22 cellular contexts compared by ENCODE assay signal in genomic region chr2:63871864-63872263, GRCh38. TPM values are rescaled to one million over a fixed set of nuclear protein-coding genes. Genes with fewer than 3 reads are reported as not detected.
DNase-seq lines count a peak whose midpoint lies in the region; ATAC-seq, FAIRE-seq and TF ChIP-seq lines count a peak whose summit lies in the region.
"Had no signal": no experiment of that assay in that cellular context is flagged by ENCODE, and none has a peak within 500 bp of the region (broad histone marks: within the 10 kb centered on the region; RNA-seq: fewer than 3 reads in every experiment).

No MANE protein-coding gene starts in this region.

- no peaks in the 10 kb centered on the region for H3K27me3 ChIP-seq in HCT116 (ENCODE audit: insufficient read depth, low read length)
- H3K27me3 ChIP-seq in astrocyte (ENCODE audit: insufficient read depth, low read length), result no peaks in the 10 kb centered on the region
- H3K27me3 ChIP-seq in suprapubic skin, result no peaks in the 10 kb centered on the region
- H3K27me3 ChIP-seq: heart left ventricle, Peyer's patch had no signal

- H3K4me1 ChIP-seq in HCT116 (ENCODE audit: control insufficient read depth in 1 of 2, insufficient read depth in 2 of 2, low read length in 2 of 2) (peaks cover 17 to 25% of the 10 kb centered on the region in 2 experiments), astrocyte (ENCODE audit: insufficient read depth, low read length) (peaks cover 4% of the 10 kb centered on the region), suprapubic skin (peaks cover 39% of the 10 kb centered on the region), OCI-LY7 (ENCODE audit: insufficient read depth, low read length, poor library complexity, severe bottlenecking) (no peaks in the 10 kb centered on the region)
- H3K4me1 ChIP-seq: Peyer's patch had no signal

- TF ChIP-seq RAD21 in HCT116 (IDR thresholded peaks at IDR 0.05; ENCODE audit: low read depth), result no peak

- H3K9me3 ChIP-seq in HCT116 (ENCODE audit: control insufficient read depth in 1 of 2, insufficient read depth in 1 of 2, low read depth in 1 of 2, low read length in 2 of 2) (no peaks in the 10 kb centered on the region; a peak in 1 of 4 replicates), astrocyte (ENCODE audit: insufficient read depth, low read depth, low read length) (peaks cover 3% of the 10 kb centered on the region), suprapubic skin (no peaks in the 10 kb centered on the region), OCI-LY7 (ENCODE audit: low read length) (peaks cover 14% of the 10 kb centered on the region)
- H3K9me3 ChIP-seq: Peyer's patch had no signal

- TF ChIP-seq POLR2A in HCT116 (IDR thresholded peaks at IDR 0.05; ENCODE audit: borderline replicate concordance, extremely low read depth, insufficient read depth, insufficient read length), result no peak
- no peak for TF ChIP-seq POLR2A in suprapubic skin (IDR thresholded peaks at IDR 0.05)

- H3K4me2 ChIP-seq in HCT116 (ENCODE audit: low read length) (peak overlapping the region; percentile 67), astrocyte (ENCODE audit: low read length) (no peak overlapping the region), OCI-LY7 (ENCODE audit: low read length) (no peak overlapping the region)

- peak overlapping the region; percentile 72 for H3K27ac ChIP-seq in HCT116 (ENCODE audit: low read depth, low read length)
- no peak overlapping the region for H3K27ac ChIP-seq in astrocyte (ENCODE audit: low read depth, low read length)
- peak overlapping the region; percentile 45 for H3K27ac ChIP-seq in suprapubic skin
- H3K27ac ChIP-seq in OCI-LY7 (ENCODE audit: low read depth, low read length, poor library complexity, severe bottlenecking), result no peak overlapping the region
- H3K27ac ChIP-seq: Peyer's patch, WERI-Rb-1 had no signal

- peak overlapping the region; percentile 30 for H3K27ac Mint-ChIP-seq in astrocyte (ENCODE audit: unreplicated experiment)

- peak overlapping the region; percentile 36 for H3K9ac ChIP-seq in HCT116 (ENCODE audit: low read length)
- no peak overlapping the region for H3K9ac ChIP-seq in astrocyte (ENCODE audit: low read length)

- TF ChIP-seq EP300 in suprapubic skin (IDR thresholded peaks at IDR 0.05), result no peak

- no peak overlapping the region for H3K4me3 Mint-ChIP-seq in astrocyte (ENCODE audit: unreplicated experiment)
- H3K4me3 Mint-ChIP-seq: CD8-positive, alpha-beta memory T cell had no signal

- peaks cover 35% of the 10 kb centered on the region for H3K4me1 Mint-ChIP-seq in astrocyte (ENCODE audit: low read depth, unreplicated experiment)

- ATAC-seq in HCT116 (no peak), left lobe of liver (peak; percentile 17), GM21576 (IDR thresholded peaks at IDR 0.05; ENCODE audit: unreplicated experiment) (no peak)

- H3K4me3 ChIP-seq in HCT116 (replicated peaks in 1 of 2; ENCODE audit: low read depth in 1 of 2, low read length in 2 of 2) (peak overlapping the region in 1 of 2 experiments; percentile 29; a peak in 1 of 4 replicates), astrocyte (ENCODE audit: insufficient read depth, low read depth, low read length) (no peak overlapping the region), suprapubic skin (no peak overlapping the region), OCI-LY7 (ENCODE audit: low read depth, low read length, poor library complexity, severe bottlenecking) (no peak overlapping the region)
- H3K4me3 ChIP-seq: heart left ventricle, Peyer's patch had no signal

- H3K79me2 ChIP-seq in HCT116 (ENCODE audit: insufficient read depth, low read length) (no peaks in the 10 kb centered on the region), astrocyte (ENCODE audit: insufficient read depth, low read length) (peaks cover 46% of the 10 kb centered on the region), OCI-LY7 (ENCODE audit: insufficient read depth, low read depth, low read length) (peaks cover 5% of the 10 kb centered on the region; the same call in 1 of the 2 replicates)

- RAD21 ChIA-PET in HCT116 (lab: Charles Lee; ENCODE audit: low non-redundant PET in 1 of 2, low total read pairs in 2 of 2, uncharacterized antibody in 2 of 2, unreplicated experiment in 2 of 2), result no interaction called here

- H3K9me2 ChIP-seq in HCT116 (ENCODE audit: insufficient read depth) (no peaks in the 10 kb centered on the region), OCI-LY7 (ENCODE audit: insufficient read depth, low read length) (no peaks in the 10 kb centered on the region)

- H3K9me3 Mint-ChIP-seq in astrocyte (ENCODE audit: unreplicated experiment), result no peaks in the 10 kb centered on the region
- H3K9me3 Mint-ChIP-seq: CD8-positive, alpha-beta memory T cell had no signal

- 0 out of 4 replicates have a peak, but pooled peaks cover 0 to 14% of the 10 kb centered on the region in 2 experiments for H3K36me3 ChIP-seq in HCT116 (ENCODE audit: control insufficient read depth in 1 of 2, insufficient read depth in 2 of 2, low read length in 2 of 2)
- H3K36me3 ChIP-seq in astrocyte (ENCODE audit: insufficient read depth, low read length), result peaks cover 16% of the 10 kb centered on the region
- H3K36me3 ChIP-seq in suprapubic skin, result peaks cover 12% of the 10 kb centered on the region
- peaks cover 84% of the 10 kb centered on the region for H3K36me3 ChIP-seq in OCI-LY7 (ENCODE audit: insufficient read depth, low read length)

- 70% methylated on average over 4 of the region's 4 CpGs for WGBS in suprapubic skin

- intact Hi-C loops in HCT116 (cut with micrococcal nuclease), result no loop called here
- intact Hi-C loops in OCI-LY7 (cut with micrococcal nuclease; ENCODE audit: unreplicated experiment), result no loop called here

- H2AFZ ChIP-seq in HCT116 (ENCODE audit: low read depth, low read length, poor library complexity, severe bottlenecking) (no peak overlapping the region), astrocyte (ENCODE audit: low read depth, low read length) (no peak overlapping the region), OCI-LY7 (ENCODE audit: low read length) (no peak overlapping the region)

- CTCF ChIA-PET in HCT116 (lab: Charles Lee), result interaction anchor here (2.2 kb wide), 1 partner anchor 10 kb away, joined by 10 read pairs; no protein-coding TSS in a partner anchor
- CTCF ChIA-PET in OCI-LY7 (lab: Charles Lee; ENCODE audit: unreplicated experiment), result no interaction called here

- no peak for DNase-seq in HCT116 (ENCODE audit: low read depth, low spot score)
- no peak for DNase-seq in astrocyte (ENCODE audit: low read depth)
- no peak for DNase-seq in left lobe of liver (ENCODE audit: low spot score)
- DNase-seq in suprapubic skin (ENCODE audit: low spot score in 2 of 2), result no peak
- DNase-seq in OCI-LY7 (ENCODE audit: low spot score), result no peak
- no peak for DNase-seq in NCI-H2107 (lab: John Stamatoyannopoulos, UW)
- DNase-seq: activated CD4-positive, alpha-beta T cell treated with anti-CD3 and anti-CD28 coated beads, Interleukin-2, amount 50 U/mL, for 48 hours; activated T-cell treated with anti-CD3 and anti-CD28 coated beads for 4 hours; anterior cingulate cortex; CD8-positive, alpha-beta memory T cell; effector CD8-positive, alpha-beta T cell; GOT3; heart left ventricle; NCI-H1092; NCI-H2029 treated with DMSO at 0.1 percent for 48 hours; NCI-H446 treated with DMSO at 0.1 percent for 48 hours; Peyer's patch; right cardiac atrium; T-helper 2 cell; WERI-Rb-1 had no signal

- TF ChIP-seq CTCF in HCT116 (IDR thresholded peaks at IDR 0.05 in 2 of 3, conservative IDR thresholded peaks at IDR 0.05 in 1 of 3; ENCODE audit: borderline replicate concordance in 1 of 3, insufficient read depth in 1 of 3, low read depth in 2 of 3, low read length in 2 of 3) (no peak), astrocyte (IDR thresholded peaks at IDR 0.05; ENCODE audit: insufficient read depth, low read depth, low read length) (no peak), suprapubic skin (IDR thresholded peaks at IDR 0.05) (no peak), OCI-LY7 (conservative IDR thresholded peaks at IDR 0.05; ENCODE audit: low read length) (no peak)

- no peaks in the 10 kb centered on the region for H3K27me3 Mint-ChIP-seq in astrocyte (ENCODE audit: low read depth, unreplicated experiment)
- H3K27me3 Mint-ChIP-seq: CD8-positive, alpha-beta memory T cell had no signal

- H3K36me3 Mint-ChIP-seq in astrocyte (ENCODE audit: low read depth, unreplicated experiment), result peaks cover 33% of the 10 kb centered on the region

- POLR2A ChIA-PET in HCT116 (lab: Charles Lee), result interaction anchor here (1.2 kb wide), 1 partner anchor 173 kb away, joined by 3 read pairs; no protein-coding TSS in a partner anchor
- POLR2A ChIA-PET in OCI-LY7 (lab: Charles Lee), result interaction anchor here (0.6 to 0.7 kb wide), 2 partner anchors 13 to 20 kb away, joined by 3 read pairs; no protein-coding TSS in a partner anchor

- H4K20me1 ChIP-seq in HCT116 (ENCODE audit: insufficient read depth) (no peaks in the 10 kb centered on the region), astrocyte (ENCODE audit: insufficient read depth, low read length) (peaks cover 28% of the 10 kb centered on the region), OCI-LY7 (ENCODE audit: insufficient read depth, low read length) (no peaks in the 10 kb centered on the region)

- no peak for FAIRE-seq in astrocyte (lab: Jason Lieb, UNC)
- FAIRE-seq: GM19239 had no signal

- BruUV-seq in HCT116 (replicated peaks; lab: Mats Ljungman, UMichigan), result no TSS peak
- BruUV-seq in OCI-LY7 (replicated peaks; lab: Mats Ljungman, UMichigan), result no TSS peak

TF ChIP-seq in HCT116, 20 proteins besides CTCF, POLR2A, EP300 and RAD21:
- TF ChIP-seq MAX (IDR thresholded peaks at IDR 0.05) (no peak), SRF (IDR thresholded peaks at IDR 0.05; ENCODE audit: low read depth) (0 out of 2 replicates have a peak, but pooled peaks have one; percentile 21), YY1 (IDR thresholded peaks at IDR 0.05; ENCODE audit: extremely low read depth, insufficient replicate concordance, low read depth, low read length) (no peak), TCF7L2 (IDR thresholded peaks at IDR 0.05; ENCODE audit: borderline replicate concordance, extremely low read depth, insufficient read depth, insufficient read length) (no peak), ZFX (IDR thresholded peaks at IDR 0.05) (no peak), CEBPB (IDR thresholded peaks at IDR 0.05; ENCODE audit: low read depth) (no peak), POLR2AphosphoS5 (IDR thresholded peaks at IDR 0.05; ENCODE audit: low read depth, low read length) (no peak), ELF1 (IDR thresholded peaks at IDR 0.05; ENCODE audit: borderline replicate concordance, low read depth) (no peak)

RNA-seq across cellular contexts. Expression of gene UGP2, which starts 30.2 kb away (rescaled TPM):
- total RNA-seq in HCT116 (2021; ENCODE audit: unreplicated experiment) (57.1 TPM), astrocyte (314 and 322 TPM in 2 replicates), left lobe of liver (303 TPM), suprapubic skin (10 to 100 TPM; 60.1 to 84.9 (median 65.2) TPM), OCI-LY7 (2022) (71.4 and 91.4 TPM in 2 replicates)
- polyA plus RNA-seq in HCT116 (2012), result 18.1 and 23.9 TPM in 2 replicates
- 53.7 and 56.9 TPM in 2 replicates for total RNA-seq in OCI-LY7 (2014; rRNA removed; shearing (Covaris generic))

Comparison
In these comparisons a context has a peak if more than half of its experiments do, and no peak if none do; other contexts are left out.
1. H3K27ac ChIP-seq: peak in HCT116 (single experiment) and suprapubic skin (single experiment); none in astrocyte (single experiment) and OCI-LY7 (single experiment).